In the genomic region with DNA sequence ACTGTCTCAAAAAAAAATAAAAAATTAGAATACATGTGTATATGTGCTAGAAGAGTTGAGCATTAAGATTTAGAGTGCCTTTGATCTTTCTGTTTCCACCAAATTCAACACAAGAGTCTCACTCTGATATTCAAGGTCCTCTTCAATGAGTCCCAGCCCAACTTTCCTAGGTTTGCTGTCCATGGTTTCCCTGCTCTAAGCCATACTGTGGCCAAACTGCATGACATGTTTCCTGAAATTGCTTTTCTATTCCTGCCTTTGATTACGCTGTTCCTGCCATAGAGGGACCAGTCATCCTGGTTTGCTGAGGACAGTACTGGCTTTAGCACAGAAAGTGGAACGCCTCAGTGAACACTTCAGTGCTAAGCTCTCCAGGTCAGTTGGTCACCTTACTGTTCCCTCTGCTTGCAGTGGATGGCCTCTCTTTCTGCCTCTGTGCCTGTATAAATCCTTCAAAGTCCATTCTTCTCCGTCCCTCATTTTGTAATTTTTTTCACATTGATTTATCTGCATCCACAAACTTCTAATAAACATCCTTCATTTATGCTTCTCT, we compare ENCODE assay signal across 15 cellular contexts.
A peak's percentile ranks its signal among the peaks of the same experiment; 100 is the strongest.
DNase-seq lines count a peak whose midpoint lies in the region; TF ChIP-seq lines count a peak whose summit lies in the region.
"Had no signal": no experiment of that assay in that cellular context is flagged by ENCODE, and none has a peak within 500 bp of the region (broad histone marks: within the 10 kb centered on the region; RNA-seq: fewer than 3 reads in every experiment).

No MANE protein-coding gene starts in this region.

- H3K27me3 ChIP-seq in thyroid gland = no peaks in the 10 kb centered on the region

- H3K9me3 ChIP-seq in HEK293 (ENCODE audit: control insufficient read depth, insufficient read depth, low read depth, low read length) = no peaks in the 10 kb centered on the region
- no peaks in the 10 kb centered on the region for H3K9me3 ChIP-seq in thyroid gland
- H3K9me3 ChIP-seq: A549, Caco-2 had no signal

- TF ChIP-seq POLR2A in thyroid gland (IDR thresholded peaks at IDR 0.05) = no peak

- TF ChIP-seq CTCF in HEK293 (tag by site-specific recombination; IDR thresholded peaks at IDR 0.05) = no peak
- no peak for TF ChIP-seq CTCF in thyroid gland (IDR thresholded peaks at IDR 0.05)

- H3K27ac ChIP-seq in HEK293 (ENCODE audit: extremely low read depth, low read depth, low read length) = no peak overlapping the region
- no peak overlapping the region for H3K27ac ChIP-seq in thyroid gland
- H3K27ac ChIP-seq: 22Rv1; A549; BLaER1 treated with 17β-estradiol and CSF1 and Interleukin-3, amounts not matched to agents 10 nM and 100 nM had no signal

- H3K4me3 ChIP-seq in HEK293 (ENCODE audit: low read depth, low read length) (no peak overlapping the region), thyroid gland (replicated peaks in 1 of 3) (no peak overlapping the region)
- H3K4me3 ChIP-seq: A549; BLaER1 treated with 17β-estradiol and CSF1 and Interleukin-3, amounts not matched to agents 10 nM and 100 nM had no signal

- 35 to 53% methylated on average over 3 of the region's 3 CpGs for WGBS in thyroid gland, 2 donors

- intact Hi-C loops in thyroid gland (cut with DNase I) = no loop called here

- POLR2A ChIA-PET in HEK293 (lab: Yijun Ruan, JAX) = no interaction called here

- peak; percentile 51 to 52 for DNase-seq in thyroid gland
- no peak for DNase-seq in ureter (ENCODE audit: low spot score)
- DNase-seq in SKM-1 treated with dmso at 0.1 percent for 144 hours (lab: John Stamatoyannopoulos, UW; ENCODE audit: unreplicated experiment) = no peak
- DNase-seq: AML-193; Caco-2; Calu3; CD4-positive, CD25-positive, alpha-beta regulatory T cell; CD8-positive, alpha-beta T cell; DMS79 treated with DMSO at 0.1 percent for 48 hours; GF-D8 had no signal

- H3K4me1 ChIP-seq in HEK293 (ENCODE audit: control insufficient read depth, insufficient read depth, low read length) = no peaks in the 10 kb centered on the region
- H3K4me1 ChIP-seq in thyroid gland = no peaks in the 10 kb centered on the region
- H3K4me1 ChIP-seq: A549 had no signal

- H3K36me3 ChIP-seq in HEK293 (ENCODE audit: control insufficient read depth in 2 of 2, insufficient read depth in 1 of 2, low read length in 2 of 2) (no peaks in the 10 kb centered on the region), thyroid gland (no peaks in the 10 kb centered on the region)
- H3K36me3 ChIP-seq: BLaER1 treated with 17β-estradiol and CSF1 and Interleukin-3, amounts not matched to agents 10 nM and 100 nM had no signal

- CTCF ChIA-PET in HEK293 (lab: Yijun Ruan, JAX) = no interaction called here

TF ChIP-seq in HEK293, 187 proteins besides CTCF, POLR2A, EP300 and RAD21:
- TF ChIP-seq ZNF184 (tag by site-specific recombination; IDR thresholded peaks at IDR 0.05) = no peak
- TF ChIP-seq, protein P1, sequence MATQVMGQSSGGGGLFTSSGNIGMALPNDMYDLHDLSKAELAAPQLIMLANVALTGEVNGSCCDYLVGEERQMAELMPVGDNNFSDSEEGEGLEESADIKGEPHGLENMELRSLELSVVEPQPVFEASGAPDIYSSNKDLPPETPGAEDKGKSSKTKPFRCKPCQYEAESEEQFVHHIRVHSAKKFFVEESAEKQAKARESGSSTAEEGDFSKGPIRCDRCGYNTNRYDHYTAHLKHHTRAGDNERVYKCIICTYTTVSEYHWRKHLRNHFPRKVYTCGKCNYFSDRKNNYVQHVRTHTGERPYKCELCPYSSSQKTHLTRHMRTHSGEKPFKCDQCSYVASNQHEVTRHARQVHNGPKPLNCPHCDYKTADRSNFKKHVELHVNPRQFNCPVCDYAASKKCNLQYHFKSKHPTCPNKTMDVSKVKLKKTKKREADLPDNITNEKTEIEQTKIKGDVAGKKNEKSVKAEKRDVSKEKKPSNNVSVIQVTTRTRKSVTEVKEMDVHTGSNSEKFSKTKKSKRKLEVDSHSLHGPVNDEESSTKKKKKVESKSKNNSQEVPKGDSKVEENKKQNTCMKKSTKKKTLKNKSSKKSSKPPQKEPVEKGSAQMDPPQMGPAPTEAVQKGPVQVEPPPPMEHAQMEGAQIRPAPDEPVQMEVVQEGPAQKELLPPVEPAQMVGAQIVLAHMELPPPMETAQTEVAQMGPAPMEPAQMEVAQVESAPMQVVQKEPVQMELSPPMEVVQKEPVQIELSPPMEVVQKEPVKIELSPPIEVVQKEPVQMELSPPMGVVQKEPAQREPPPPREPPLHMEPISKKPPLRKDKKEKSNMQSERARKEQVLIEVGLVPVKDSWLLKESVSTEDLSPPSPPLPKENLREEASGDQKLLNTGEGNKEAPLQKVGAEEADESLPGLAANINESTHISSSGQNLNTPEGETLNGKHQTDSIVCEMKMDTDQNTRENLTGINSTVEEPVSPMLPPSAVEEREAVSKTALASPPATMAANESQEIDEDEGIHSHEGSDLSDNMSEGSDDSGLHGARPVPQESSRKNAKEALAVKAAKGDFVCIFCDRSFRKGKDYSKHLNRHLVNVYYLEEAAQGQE (tag by site-specific recombination; IDR thresholded peaks at IDR 0.05) = peak; percentile 53; the same call in 1 of the 2 replicates

TF ChIP-seq in PFSK-1, 5 proteins besides CTCF, POLR2A, EP300 and RAD21:
- TF ChIP-seq, protein P1 (IDR thresholded peaks at IDR 0.05; ENCODE audit: insufficient read depth in 1 of 2, low read depth in 2 of 2, low read length in 2 of 2) = peak; percentile 25 to 76; a peak in 2 of 4 replicates
- no peak for TF ChIP-seq POLR2AphosphoS5 (IDR thresholded peaks at IDR 0.05; ENCODE audit: low read depth, low read length)
TF ChIP-seq in PFSK-1: peak in this region for 1.

Comparison
In these comparisons a context has a peak if more than half of its experiments do, and no peak if none do; other contexts are left out.
1. DNase-seq: peak in thyroid gland (2 of 2); none in ureter (single experiment) and SKM-1 treated with dmso at 0.1 percent for 144 hours (single experiment).